17 cellular contexts compared by ENCODE assay signal in the genomic region with DNA sequence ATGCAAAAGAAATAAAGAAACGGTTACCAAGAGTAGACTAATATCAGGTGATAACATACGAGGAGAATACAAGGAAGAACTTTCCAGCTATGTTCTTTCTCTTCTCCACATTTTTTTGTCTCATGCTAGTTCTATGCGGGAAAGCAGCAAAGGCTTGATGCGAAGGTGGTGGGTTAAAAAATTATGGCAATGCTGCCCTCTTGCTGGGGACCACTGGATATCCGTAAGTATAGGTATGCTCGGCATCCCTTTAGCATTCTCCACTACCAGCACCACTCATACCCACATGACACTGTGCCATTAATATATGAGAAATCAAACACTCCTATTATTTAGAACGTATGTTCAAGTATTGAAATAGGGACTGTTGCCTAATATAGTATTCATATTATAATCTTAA.
DNase-seq lines count a peak whose midpoint lies in the region; ATAC-seq and TF ChIP-seq lines count a peak whose summit lies in the region.
"Had no signal": no experiment of that assay in that cellular context is flagged by ENCODE, and none has a peak within 500 bp of the region (broad histone marks: within the 10 kb centered on the region; RNA-seq: fewer than 3 reads in every experiment).

No MANE protein-coding gene starts in this region.

- no CpG with 5 or more reads among the region's 7 CpGs for WGBS in H9 (ENCODE audit: extremely low coverage, insufficient read length, low lambda C conversion rate)

- DNase-seq in ELR (ENCODE audit: low read depth) (peak; percentile 20), H9 (no peak), NCI-H69 (lab: John Stamatoyannopoulos, UW) (peak; percentile 8), iPS-NIHi7 (ENCODE audit: extremely low spot score) (peak; percentile 14)
- no peak for DNase-seq in activated CD4-positive, alpha-beta memory T cell treated with anti-CD3 and anti-CD28 coated beads, Interleukin-2, amount 10 ng/mL, durations not matched to agents 7 days and 5 days
- DNase-seq: CD8-positive, alpha-beta T cell; COR-L47; DMS153; DMS79 treated with DMSO at 0.1 percent for 48 hours; EL; GDM1; H7 had no signal

- no peaks in the 10 kb centered on the region for H3K9me3 ChIP-seq in H9 (ENCODE audit: control insufficient read depth, low read depth, low read length)
- H3K9me3 ChIP-seq: A549 had no signal

- peaks cover 12 to 19% of the 10 kb centered on the region in 2 experiments for H3K9me3 Mint-ChIP-seq in H9
- peaks cover 12% of the 10 kb centered on the region for H3K9me3 Mint-ChIP-seq in activated CD4-positive, alpha-beta memory T cell treated with anti-CD3 and anti-CD28 coated beads, Interleukin-2, amount 10 ng/mL, durations not matched to agents 7 days and 5 days

- H3K27me3 ChIP-seq in H9 (ENCODE audit: insufficient read depth, low read length), result no peaks in the 10 kb centered on the region

- no peak overlapping the region for H4K91ac ChIP-seq in H9 (ENCODE audit: insufficient read length, low read depth, low read length)

- H3K9ac ChIP-seq in H9 (ENCODE audit: extremely low read depth, insufficient read length, low read length), result no peak overlapping the region

- no peak overlapping the region for H3K4ac ChIP-seq in H9 (ENCODE audit: low read depth, low read length)

- peaks cover 15 to 19% of the 10 kb centered on the region in 2 experiments for H3K4me1 Mint-ChIP-seq in H9
- H3K4me1 Mint-ChIP-seq in activated CD4-positive, alpha-beta memory T cell treated with anti-CD3 and anti-CD28 coated beads, Interleukin-2, amount 10 ng/mL, durations not matched to agents 7 days and 5 days, result no peaks in the 10 kb centered on the region
- H3K4me1 Mint-ChIP-seq: CD14-positive monocyte had no signal

- H3K4me3 Mint-ChIP-seq in H9, result no peak overlapping the region
- H3K4me3 Mint-ChIP-seq in activated CD4-positive, alpha-beta memory T cell treated with anti-CD3 and anti-CD28 coated beads, Interleukin-2, amount 10 ng/mL, durations not matched to agents 7 days and 5 days, result no peak overlapping the region
- H3K4me3 Mint-ChIP-seq: CD14-positive monocyte; CD8-positive, alpha-beta T cell had no signal

- H3K27ac Mint-ChIP-seq in H9, result no peak overlapping the region
- H3K27ac Mint-ChIP-seq in activated CD4-positive, alpha-beta memory T cell treated with anti-CD3 and anti-CD28 coated beads, Interleukin-2, amount 10 ng/mL, durations not matched to agents 7 days and 5 days, result no peak overlapping the region
- H3K27ac Mint-ChIP-seq: CD14-positive monocyte; CD8-positive, alpha-beta T cell had no signal

- POLR2A ChIA-PET in activated CD4-positive, alpha-beta memory T cell treated with anti-CD3 and anti-CD28 coated beads, Interleukin-2, amount 10 ng/mL, durations not matched to agents 7 days and 5 days (lab: Charles Lee), result no interaction called here

- no peaks in the 10 kb centered on the region for H4K20me1 ChIP-seq in H9 (ENCODE audit: control insufficient read depth, insufficient read depth, insufficient read length)

- TF ChIP-seq CTCF in H9 (conservative IDR thresholded peaks at IDR 0.05), result peak; percentile 34; the same call in 2 of the 3 replicates

- H3K23me2 ChIP-seq in H9 (ENCODE audit: insufficient read length, low read depth, low read length, poor library complexity, severe bottlenecking), result no peaks in the 10 kb centered on the region

- H4K8ac ChIP-seq in H9 (replicated peaks; ENCODE audit: insufficient read length, low read depth, low read length), result no peak overlapping the region

- ATAC-seq in HG03565 (IDR thresholded peaks at IDR 0.05; ENCODE audit: unreplicated experiment) (no peak), GM18511 (IDR thresholded peaks at IDR 0.05; ENCODE audit: unreplicated experiment) (no peak)
- ATAC-seq: A549; CD8-positive, alpha-beta T cell; K562 had no signal

- H3K27me3 Mint-ChIP-seq in H9 (ENCODE audit: low read depth), result no peaks in the 10 kb centered on the region
- H3K27me3 Mint-ChIP-seq in activated CD4-positive, alpha-beta memory T cell treated with anti-CD3 and anti-CD28 coated beads, Interleukin-2, amount 10 ng/mL, durations not matched to agents 7 days and 5 days, result no peaks in the 10 kb centered on the region

- no peak overlapping the region for H2BK15ac ChIP-seq in H9 (ENCODE audit: low read depth, low read length)

- H3K36me3 Mint-ChIP-seq in H9 (ENCODE audit: insufficient read depth in 1 of 3, low read depth in 3 of 3), result peaks cover 0 to 22% (median 6%) of the 10 kb centered on the region in 3 experiments; a peak in 5 of 7 replicates
- H3K36me3 Mint-ChIP-seq in activated CD4-positive, alpha-beta memory T cell treated with anti-CD3 and anti-CD28 coated beads, Interleukin-2, amount 10 ng/mL, durations not matched to agents 7 days and 5 days (ENCODE audit: low read depth), result no peaks in the 10 kb centered on the region
- H3K36me3 Mint-ChIP-seq: CD14-positive monocyte; CD8-positive, alpha-beta T cell had no signal

- no peak overlapping the region for H2AFZ ChIP-seq in H9 (ENCODE audit: low read length)

- no peaks in the 10 kb centered on the region for H3K79me1 ChIP-seq in H9 (ENCODE audit: insufficient read depth, low read depth, low read length, poor library complexity, severe bottlenecking)

- H4K5ac ChIP-seq in H9 (ENCODE audit: insufficient read length, low read depth, low read length), result no peak overlapping the region

- no peak overlapping the region for H3K18ac ChIP-seq in H9 (ENCODE audit: insufficient read length, low read depth, low read length)

- peaks cover 4% of the 10 kb centered on the region; the same call in 1 of the 2 replicates for H3K4me1 ChIP-seq in H9 (ENCODE audit: insufficient read depth, low read length)
- H3K4me1 ChIP-seq: A549 had no signal

- no peak overlapping the region for H3K14ac ChIP-seq in H9 (ENCODE audit: insufficient read depth, low read length)

- no peaks in the 10 kb centered on the region for H3K79me2 ChIP-seq in H9 (ENCODE audit: insufficient read depth, low read length)

- no peak overlapping the region for H2AK5ac ChIP-seq in H9 (ENCODE audit: insufficient read length, low read length)

- no peak overlapping the region for H3K23ac ChIP-seq in H9 (ENCODE audit: insufficient read length, low read depth, low read length)

- no peak overlapping the region for H2BK120ac ChIP-seq in H9 (ENCODE audit: low read depth, low read length, poor library complexity, severe bottlenecking)

- no peak overlapping the region for H2BK12ac ChIP-seq in H9 (ENCODE audit: insufficient read length, low read depth, low read length)

- no peak overlapping the region for H3K4me2 ChIP-seq in H9 (ENCODE audit: insufficient read depth, insufficient read length, low read length)
- H3K4me2 ChIP-seq: A549 had no signal

- CTCF ChIA-PET in activated CD4-positive, alpha-beta memory T cell treated with anti-CD3 and anti-CD28 coated beads, Interleukin-2, amount 10 ng/mL, durations not matched to agents 7 days and 5 days (lab: Charles Lee), result no interaction called here

- no peak overlapping the region for H3T11ph ChIP-seq in H9 (ENCODE audit: low read length)

- H2BK5ac ChIP-seq in H9 (ENCODE audit: insufficient read length, low read length), result no peak overlapping the region

- H3K56ac ChIP-seq in H9 (ENCODE audit: insufficient read length, low read depth, low read length), result no peak overlapping the region

- no peak overlapping the region for H3K27ac ChIP-seq in H9 (ENCODE audit: insufficient read length, low read depth, low read length)
- H3K27ac ChIP-seq: A549 had no signal

- no peak overlapping the region for H2BK20ac ChIP-seq in H9 (ENCODE audit: low read depth, low read length, poor library complexity, severe bottlenecking)

Comparison
In these comparisons a context has a peak if more than half of its experiments do, and no peak if none do; other contexts are left out.
1. DNase-seq: peak in ELR (single experiment), NCI-H69 (single experiment) and iPS-NIHi7 (single experiment); none in H9 (single experiment) and activated CD4-positive, alpha-beta memory T cell treated with anti-CD3 and anti-CD28 coated beads, Interleukin-2, amount 10 ng/mL, durations not matched to agents 7 days and 5 days (single experiment).